In genomic region chr13:29771247-29771646, GRCh38 we compare ENCODE assay signal across 9 cellular contexts.
DNase-seq lines count a peak whose midpoint lies in the region; ATAC-seq and FAIRE-seq lines count a peak whose summit lies in the region.
"Had no signal": no experiment of that assay in that cellular context is flagged by ENCODE, and none has a peak within 500 bp of the region (broad histone marks: within the 10 kb centered on the region; RNA-seq: fewer than 3 reads in every experiment).

No MANE protein-coding gene starts in this region.

- FAIRE-seq in urothelium cell line (lab: Jason Lieb, UNC), result no peak
- FAIRE-seq: keratinocyte had no signal

- no peaks in the 10 kb centered on the region for H3K4me1 Mint-ChIP-seq in activated T-helper 17 cell treated with anti-CD3 and anti-CD28 coated beads, Interleukin-2, amount 50 U/mL, for 72 hours

- peak; percentile 31 for ATAC-seq in activated T-helper 17 cell treated with anti-CD3 and anti-CD28 coated beads, Interleukin-2, amount 50 U/mL, for 72 hours (replicated peaks)
- ATAC-seq in HG03097 (IDR thresholded peaks at IDR 0.05; ENCODE audit: low FRiP score, unreplicated experiment), result no peak

- DNase-seq in DMS153 treated with DMSO at 0.1 percent for 48 hours (lab: John Stamatoyannopoulos, UW; ENCODE audit: unreplicated experiment) (peak; percentile 23), LHCN-M2 (ENCODE audit: low read depth) (peak; percentile 21), left kidney (ENCODE audit: low read depth, low spot score) (peak; percentile 24), urothelium cell line (ENCODE audit: low spot score) (no peak), activated T-cell treated with anti-CD3 and anti-CD28 coated beads for 4 hours (no peak), 8988T (no peak)

- no peak overlapping the region for H3K4me3 Mint-ChIP-seq in activated T-helper 17 cell treated with anti-CD3 and anti-CD28 coated beads, Interleukin-2, amount 50 U/mL, for 72 hours

- H3K9me3 Mint-ChIP-seq in activated T-helper 17 cell treated with anti-CD3 and anti-CD28 coated beads, Interleukin-2, amount 50 U/mL, for 72 hours, result no peaks in the 10 kb centered on the region

- peaks cover 30% of the 10 kb centered on the region for H3K36me3 Mint-ChIP-seq in activated T-helper 17 cell treated with anti-CD3 and anti-CD28 coated beads, Interleukin-2, amount 50 U/mL, for 72 hours (ENCODE audit: low read depth)

- no peak overlapping the region for H3K27ac Mint-ChIP-seq in activated T-helper 17 cell treated with anti-CD3 and anti-CD28 coated beads, Interleukin-2, amount 50 U/mL, for 72 hours

- H3K27me3 Mint-ChIP-seq in activated T-helper 17 cell treated with anti-CD3 and anti-CD28 coated beads, Interleukin-2, amount 50 U/mL, for 72 hours, result no peaks in the 10 kb centered on the region

Comparison
In these comparisons a context has a peak if more than half of its experiments do, and no peak if none do; other contexts are left out.
1. DNase-seq: peak in DMS153 treated with DMSO at 0.1 percent for 48 hours (single experiment), LHCN-M2 (single experiment) and left kidney (single experiment); none in urothelium cell line (single experiment), activated T-cell treated with anti-CD3 and anti-CD28 coated beads for 4 hours (single experiment) and 8988T (single experiment).